Comparison of ENCODE assay signal across 21 cellular contexts in the genomic region with DNA sequence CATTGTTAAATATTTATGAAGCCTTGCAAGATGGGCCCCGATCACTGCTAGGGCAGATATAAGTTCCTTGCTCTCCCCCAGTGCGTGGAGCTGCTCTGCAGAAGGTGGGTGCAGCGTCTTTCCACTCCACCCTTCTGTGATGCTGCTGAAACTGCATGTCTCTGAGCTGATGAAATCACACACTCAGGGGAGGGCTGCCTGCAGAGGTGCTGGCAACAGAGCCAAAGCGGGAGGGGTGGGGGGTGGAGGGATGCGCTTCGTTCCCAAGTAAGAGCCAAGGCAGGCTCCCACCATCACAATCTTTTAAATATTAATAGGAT.
DNase-seq lines count a peak whose midpoint lies in the region; ATAC-seq and TF ChIP-seq lines count a peak whose summit lies in the region.
"Had no signal": no experiment of that assay in that cellular context is flagged by ENCODE, and none has a peak within 500 bp of the region (broad histone marks: within the 10 kb centered on the region; RNA-seq: fewer than 3 reads in every experiment).

No MANE protein-coding gene starts in this region.

- WGBS in endodermal cell (ENCODE audit: insufficient coverage in 1 of 2, insufficient read length in 1 of 2), 2 experiments = 4 to 6% methylated on average over 2 to 3 of the region's 6 CpGs

- H3K4me3 Mint-ChIP-seq in endodermal cell = peak overlapping the region; percentile 55
- peak overlapping the region; percentile 32 for H3K4me3 Mint-ChIP-seq in type B pancreatic cell
- H3K4me3 Mint-ChIP-seq: activated CD4-positive, alpha-beta memory T cell treated with anti-CD3 and anti-CD28 coated beads, Interleukin-2, amount 10 ng/mL, durations not matched to agents 7 days and 5 days; activated T-helper 1 cell treated with anti-CD3 and anti-CD28 coated beads, Interleukin-12 subunit alpha, Interleukin-12 subunit beta, Interleukin-2, Interleukin-4 antibody, amounts not matched to agents 30 ng/mL and 10 ng/mL and 1 ng/mL, durations not matched to agents 14 hours and 24 hours and 36 hours; effector memory CD8-positive, alpha-beta T cell had no signal

- no peaks in the 10 kb centered on the region for H3K36me3 ChIP-seq in endodermal cell (ENCODE audit: control insufficient read depth, insufficient read depth, low read length)
- H3K36me3 ChIP-seq: cardiac muscle cell had no signal

- no peaks in the 10 kb centered on the region for H3K9me3 ChIP-seq in endodermal cell (ENCODE audit: control insufficient read depth, low read length)
- H3K9me3 ChIP-seq: testis had no signal

- peaks cover 22% of the 10 kb centered on the region for H3K27me3 Mint-ChIP-seq in endodermal cell (ENCODE audit: insufficient read depth)
- peaks cover 66% of the 10 kb centered on the region for H3K27me3 Mint-ChIP-seq in type B pancreatic cell

- peaks cover 10% of the 10 kb centered on the region for H3K36me3 Mint-ChIP-seq in endodermal cell (ENCODE audit: low read depth)
- peaks cover 3% of the 10 kb centered on the region for H3K36me3 Mint-ChIP-seq in type B pancreatic cell

- H3K27ac ChIP-seq in endodermal cell (ENCODE audit: low read depth, low read length) = peak overlapping the region; percentile 33
- H3K27ac ChIP-seq: 22Rv1, cardiac muscle cell, testis, VCaP had no signal

- DNase-seq in DMS79 (lab: John Stamatoyannopoulos, UW) (peak; percentile 24), DMS79 treated with DMSO at 0.1 percent for 48 hours (lab: John Stamatoyannopoulos, UW) (no peak), endodermal cell (peak; percentile 90), islet precursor cell (peak; percentile 86), type B pancreatic cell (ENCODE audit: extremely low spot score, unreplicated experiment) (no peak), NCI-H1436 (lab: John Stamatoyannopoulos, UW) (no peak), KG1 (lab: John Stamatoyannopoulos, UW) (no peak)
- DNase-seq: activated CD4-positive, alpha-beta memory T cell treated with anti-CD3 and anti-CD28 coated beads, Interleukin-2, amount 10 ng/mL, durations not matched to agents 7 days and 5 days; DMS 273 treated with DMSO at 0.1 percent for 48 hours; effector memory CD8-positive, alpha-beta T cell; mammary epithelial cell; NCI-H2171; nephron progenitor cell; stimulated activated CD4-positive, alpha-beta T cell treated with anti-CD3 and anti-CD28 coated beads, Interleukin-4, amount 100 ng/mL, for 24 hours; T-helper 1 cell; testis had no signal

- peaks cover 79% of the 10 kb centered on the region for H3K4me1 Mint-ChIP-seq in endodermal cell
- peaks cover 16% of the 10 kb centered on the region for H3K4me1 Mint-ChIP-seq in type B pancreatic cell (ENCODE audit: unreplicated experiment)
- H3K4me1 Mint-ChIP-seq: activated CD4-positive, alpha-beta memory T cell treated with anti-CD3 and anti-CD28 coated beads, Interleukin-2, amount 10 ng/mL, durations not matched to agents 7 days and 5 days had no signal

- H3K4me1 ChIP-seq in endodermal cell (ENCODE audit: control insufficient read depth, insufficient read depth, low read length) = peaks cover 8% of the 10 kb centered on the region
- H3K4me1 ChIP-seq: testis had no signal

- peaks cover 10% of the 10 kb centered on the region for H3K9me3 Mint-ChIP-seq in endodermal cell
- no peaks in the 10 kb centered on the region for H3K9me3 Mint-ChIP-seq in type B pancreatic cell
- H3K9me3 Mint-ChIP-seq: activated CD4-positive, alpha-beta memory T cell treated with anti-CD3 and anti-CD28 coated beads, Interleukin-2, amount 10 ng/mL, durations not matched to agents 7 days and 5 days; activated T-helper 1 cell treated with anti-CD3 and anti-CD28 coated beads, Interleukin-12 subunit alpha, Interleukin-12 subunit beta, Interleukin-2, Interleukin-4 antibody, amounts not matched to agents 30 ng/mL and 10 ng/mL and 1 ng/mL, durations not matched to agents 14 hours and 24 hours and 36 hours; nephron progenitor cell had no signal

- peak overlapping the region; percentile 68 for H3K4me3 ChIP-seq in endodermal cell (ENCODE audit: low read length)
- H3K4me3 ChIP-seq: cardiac muscle cell, testis had no signal

- TF ChIP-seq CTCF in endodermal cell (conservative IDR thresholded peaks at IDR 0.05) = no peak
- no peak for TF ChIP-seq CTCF in type B pancreatic cell (conservative IDR thresholded peaks at IDR 0.05)

- H3K9ac ChIP-seq in endodermal cell (ENCODE audit: extremely low read depth, low read length, poor library complexity, severe bottlenecking) = peak overlapping the region; percentile 54

- no peaks in the 10 kb centered on the region for H3K27me3 ChIP-seq in endodermal cell (ENCODE audit: control insufficient read depth, insufficient read depth, low read length, poor library complexity, severe bottlenecking)
- H3K27me3 ChIP-seq: cardiac muscle cell, testis had no signal

- H3K27ac Mint-ChIP-seq in endodermal cell (peak overlapping the region; percentile 97), type B pancreatic cell (no peak overlapping the region)
- H3K27ac Mint-ChIP-seq: activated CD4-positive, alpha-beta memory T cell treated with anti-CD3 and anti-CD28 coated beads, Interleukin-2, amount 10 ng/mL, durations not matched to agents 7 days and 5 days; activated T-helper 1 cell treated with anti-CD3 and anti-CD28 coated beads, Interleukin-12 subunit alpha, Interleukin-12 subunit beta, Interleukin-2, Interleukin-4 antibody, amounts not matched to agents 30 ng/mL and 10 ng/mL and 1 ng/mL, durations not matched to agents 14 hours and 24 hours and 36 hours; effector memory CD8-positive, alpha-beta T cell; nephron progenitor cell had no signal

- ATAC-seq in GM21447 (IDR thresholded peaks at IDR 0.05; ENCODE audit: unreplicated experiment) = no peak
- ATAC-seq: effector memory CD8-positive, alpha-beta T cell had no signal

Comparison
In these comparisons a context has a peak if more than half of its experiments do, and no peak if none do; other contexts are left out.
1. DNase-seq: peak in DMS79 (single experiment), endodermal cell (single experiment) and islet precursor cell (single experiment); none in DMS79 treated with DMSO at 0.1 percent for 48 hours (single experiment), type B pancreatic cell (single experiment), NCI-H1436 (single experiment) and KG1 (single experiment).